Comparison of ENCODE assay signal across 8 cellular contexts in genomic region chr9:85804993-85805788, GRCh38.
A peak's percentile ranks its signal among the peaks of the same experiment; 100 is the strongest.
DNase-seq lines count a peak whose midpoint lies in the region; ATAC-seq and TF ChIP-seq lines count a peak whose summit lies in the region.
"Not testable (repeated sequence)": the region's sequence is repeated elsewhere in the genome, so short reads cannot be mapped to it uniquely, and the experiment has no call there.

No MANE protein-coding gene starts in this region.

- not testable (repeated sequence) for H3K9me2 ChIP-seq in neural cell (ENCODE audit: insufficient read depth, low read length)

- H2AFZ ChIP-seq in neural cell (ENCODE audit: low read depth, low read length): not testable (repeated sequence)

- H3K4me2 ChIP-seq in neural cell (ENCODE audit: low read length): not testable (repeated sequence)

- not testable (repeated sequence) for H4K20me1 ChIP-seq in neural cell (ENCODE audit: insufficient read depth)

- ATAC-seq in GM21825 (IDR thresholded peaks at IDR 0.05; ENCODE audit: unreplicated experiment): peak; percentile 76

- peak; percentile 67 for DNase-seq in EH (ENCODE audit: low read depth)
- DNase-seq in KG1 (lab: John Stamatoyannopoulos, UW): peak; percentile 38
- DNase-seq in RPMI8226: peak; percentile 73
- DNase-seq in activated effector memory CD4-positive, alpha-beta T cell treated with Interleukin-2 at 50 U/mL for 16 hours: peak; percentile 70
- peak; percentile 24 to 72 for DNase-seq in foreskin fibroblast
- peak; percentile 76 for DNase-seq in stimulated activated naive CD4-positive, alpha-beta T cell treated with Interleukin-2 at 50 U/mL for 16 hours (lab: John Stamatoyannopoulos, UW)

- TF ChIP-seq EP300 in neural cell (conservative IDR thresholded peaks at IDR 0.05; ENCODE audit: poor library complexity, severe bottlenecking): not testable (repeated sequence)

- not testable (repeated sequence) for TF ChIP-seq CTCF in foreskin fibroblast (IDR thresholded peaks at IDR 0.05; ENCODE audit: low read depth, low read length)
- TF ChIP-seq CTCF in neural cell (IDR thresholded peaks at IDR 0.05; ENCODE audit: poor library complexity, severe bottlenecking): peak; percentile 24

- peak overlapping the region; percentile 71 for H3K9ac ChIP-seq in neural cell (ENCODE audit: low read length)

- H3K36me3 ChIP-seq in neural cell (ENCODE audit: insufficient read depth, low read length): not testable (repeated sequence)

- TF ChIP-seq RAD21 in neural cell (conservative IDR thresholded peaks at IDR 0.05): not testable (repeated sequence)

- H3K9me3 ChIP-seq in neural cell (ENCODE audit: low read length): not testable (repeated sequence)

- H3K4me3 ChIP-seq in foreskin fibroblast (ENCODE audit: low read depth in 1 of 2, low read length in 2 of 2) (peak overlapping the region; percentile 59 to 69), neural cell (ENCODE audit: low read length) (peak overlapping the region; percentile 69)

- H3K79me2 ChIP-seq in neural cell (replicated peaks; ENCODE audit: insufficient read depth, low read length): not testable (repeated sequence)

- H3F3A ChIP-seq in neural cell (ENCODE audit: insufficient read depth, low read length, poor library complexity, severe bottlenecking): not testable (repeated sequence)

- H3K27ac ChIP-seq in neural cell (ENCODE audit: low read length): not testable (repeated sequence)

- H3K27me3 ChIP-seq in neural cell (ENCODE audit: insufficient read depth, low read depth, low read length): not testable (repeated sequence)

TF ChIP-seq in neural cell, 6 proteins besides CTCF, POLR2A, EP300 and RAD21:
- TF ChIP-seq POLR2AphosphoS5 (IDR thresholded peaks at IDR 0.05): peak; percentile 52
